Comparison of ENCODE assay signal across 6 cellular contexts in genomic region chr1:46248122-46248920, GRCh38. TPM values are rescaled to one million over a fixed set of nuclear protein-coding genes. Genes with fewer than 3 reads are reported as not detected.
DNase-seq lines count a peak whose midpoint lies in the region; ATAC-seq and TF ChIP-seq lines count a peak whose summit lies in the region.

No MANE protein-coding gene starts in this region.

- no peaks in the 10 kb centered on the region for H3K27me3 ChIP-seq in skeletal muscle tissue (ENCODE audit: control insufficient read depth in 3 of 3, insufficient read depth in 3 of 3, low read length in 3 of 3)

- TF ChIP-seq CTCF in endothelial cell (IDR thresholded peaks at IDR 0.05; ENCODE audit: unreplicated experiment) = peak; percentile 20

- peak overlapping the region; percentile 72 for H3K27ac Mint-ChIP-seq in endothelial cell (ENCODE audit: unreplicated experiment)

- H3K36me3 ChIP-seq in skeletal muscle tissue (ENCODE audit: control insufficient read depth in 3 of 3, insufficient read depth in 3 of 3, low read length in 3 of 3) = no peaks in the 10 kb centered on the region

- peak overlapping the region in 1 of 3 donors; percentile 25 for H3K9ac ChIP-seq in skeletal muscle tissue (ENCODE audit: low read depth in 1 of 3, low read length in 3 of 3)

- peak overlapping the region; percentile 96 for H3K4me3 Mint-ChIP-seq in endothelial cell (ENCODE audit: unreplicated experiment)

- peaks cover 9% of the 10 kb centered on the region for H3K4me1 Mint-ChIP-seq in endothelial cell (ENCODE audit: unreplicated experiment)

- ATAC-seq in GM21825 (IDR thresholded peaks at IDR 0.05; ENCODE audit: unreplicated experiment) = no peak

- peaks cover 7% of the 10 kb centered on the region for H3K27me3 Mint-ChIP-seq in endothelial cell (ENCODE audit: unreplicated experiment)

- H3K9me3 ChIP-seq in skeletal muscle tissue (ENCODE audit: control insufficient read depth in 3 of 3, low read length in 3 of 3) = no peaks in the 10 kb centered on the region

- no peaks in the 10 kb centered on the region for H3K9me3 Mint-ChIP-seq in endothelial cell (ENCODE audit: unreplicated experiment)

- no peak overlapping the region for H3K27ac ChIP-seq in skeletal muscle tissue (ENCODE audit: low read depth, low read length)

- DNase-seq in activated T-cell treated with anti-CD3 and anti-CD28 coated beads for 1 hour (ENCODE audit: low read depth) (peak; percentile 6), activated T-cell treated with anti-CD3 and anti-CD28 coated beads for 4 hours (no peak), NOMO-1 (lab: John Stamatoyannopoulos, UW; ENCODE audit: unreplicated experiment in 2 of 2) (peak; percentile 34 to 40), endothelial cell (ENCODE audit: low spot score) (peak; percentile 20)

- peaks cover 9 to 18% (median 11%) of the 10 kb centered on the region in 3 donors for H3K4me1 ChIP-seq in skeletal muscle tissue (ENCODE audit: control insufficient read depth in 3 of 3, insufficient read depth in 3 of 3, low read length in 3 of 3)

- H3K4me3 ChIP-seq in skeletal muscle tissue (ENCODE audit: low read length in 3 of 3) = peak overlapping the region; percentile 26 to 85 (median 82)

- H3K36me3 Mint-ChIP-seq in endothelial cell (ENCODE audit: low read depth, unreplicated experiment) = peaks cover 6% of the 10 kb centered on the region

RNA-seq across cellular contexts. Expression of gene RAD54L, which starts 0.8 kb away (rescaled TPM):
- 9.3 TPM for total RNA-seq in endothelial cell (ENCODE audit: unreplicated experiment)
- 3.1 TPM for total RNA-seq in skeletal muscle tissue

RNA-seq across cellular contexts. Expression of gene LURAP1, which starts 45.2 kb away (rescaled TPM):
- total RNA-seq in endothelial cell (ENCODE audit: unreplicated experiment) (0.41 TPM), skeletal muscle tissue (1.6 TPM)

RNA-seq across cellular contexts. Expression of gene POMGNT1, which starts 50.1 kb away (rescaled TPM):
- total RNA-seq in endothelial cell (ENCODE audit: unreplicated experiment) (37.8 TPM), skeletal muscle tissue (23.5 TPM)

RNA-seq across cellular contexts. Expression of gene LRRC41, which starts 55.1 kb away (rescaled TPM):
- total RNA-seq in endothelial cell (ENCODE audit: unreplicated experiment) = 73.5 TPM
- 55.8 TPM for total RNA-seq in skeletal muscle tissue

RNA-seq across cellular contexts. Expression of gene UQCRH, which starts 55.2 kb away (rescaled TPM):
- total RNA-seq in endothelial cell (ENCODE audit: unreplicated experiment) = 317 TPM
- total RNA-seq in skeletal muscle tissue = 480 TPM
